ENCODE assay signal across 8 cellular contexts in genomic region chr17:67293251-67294203, GRCh38. TPM values are rescaled to one million over a fixed set of nuclear protein-coding genes. Genes with fewer than 3 reads are reported as not detected.
DNase-seq lines count a peak whose midpoint lies in the region; ATAC-seq and TF ChIP-seq lines count a peak whose summit lies in the region.

No MANE protein-coding gene starts in this region.

- H3K4me1 ChIP-seq in SK-N-SH (ENCODE audit: control insufficient read depth in 1 of 2, insufficient read depth in 2 of 2, low read depth in 1 of 2, low read length in 1 of 2) (no peaks in the 10 kb centered on the region), heart right ventricle (peaks cover 3 to 32% (median 18%) of the 10 kb centered on the region in 9 donors), gastrocnemius medialis (peaks cover 11 to 15% of the 10 kb centered on the region in 2 donors)

- DNase-seq in AG09319 (ENCODE audit: extremely low read depth, low read depth) (peak; percentile 3), SK-N-SH (peak; percentile 62), heart right ventricle (peak; percentile 53 to 67), gastrocnemius medialis (peak; percentile 34 to 62), NCI-H1417 treated with DMSO at 0.1 percent for 48 hours (lab: John Stamatoyannopoulos, UW) (no peak)
- peak; percentile 82 for DNase-seq in activated naive CD4-positive, alpha-beta T cell treated with anti-CD3 and anti-CD28 coated beads for 36 hours

- intact Hi-C loops in activated naive CD4-positive, alpha-beta T cell treated with anti-CD3 and anti-CD28 coated beads for 36 hours (cut with micrococcal nuclease) = loop anchor here (1.0 to 10.0 kb wide), 2 partner anchors 72 to 209 kb away; no protein-coding TSS in a partner anchor
- intact Hi-C loops in heart right ventricle (cut with DNase I) (loop anchor here in 8 of 10 donors (1.0 to 10.0 kb wide), 6 partner anchors 49 to 79 kb away; partner anchors contain the start of gene HELZ (in 2 of the 8)), gastrocnemius medialis (cut with DNase I; ENCODE audit: low total_unique reads) (loop anchor here (1.0 kb wide), 1 partner anchor 72 kb away; no protein-coding TSS in a partner anchor)

- no peaks in the 10 kb centered on the region for H3K36me3 Mint-ChIP-seq in activated naive CD4-positive, alpha-beta T cell treated with anti-CD3 and anti-CD28 coated beads for 36 hours (ENCODE audit: low read depth)

- H3K27ac Mint-ChIP-seq in activated naive CD4-positive, alpha-beta T cell treated with anti-CD3 and anti-CD28 coated beads for 36 hours = no peak overlapping the region

- TF ChIP-seq CTCF in AG09319 (IDR thresholded peaks at IDR 0.05; ENCODE audit: low read depth, low read length) (peak; percentile 73), SK-N-SH (IDR thresholded peaks at IDR 0.05) (peak; percentile 77), heart right ventricle (IDR thresholded peaks at IDR 0.05) (peak; percentile 57 to 89 (median 84)), gastrocnemius medialis (IDR thresholded peaks at IDR 0.05 in 4 of 5, conservative IDR thresholded peaks at IDR 0.05 in 1 of 5) (peak; percentile 66 to 90 (median 80))

- H3K9me3 Mint-ChIP-seq in activated naive CD4-positive, alpha-beta T cell treated with anti-CD3 and anti-CD28 coated beads for 36 hours = no peaks in the 10 kb centered on the region

- peak; percentile 62 for TF ChIP-seq RAD21 in SK-N-SH (IDR thresholded peaks at IDR 0.05; ENCODE audit: low read length)

- no peaks in the 10 kb centered on the region for H3K79me2 ChIP-seq in SK-N-SH (ENCODE audit: insufficient read depth)

- no peak overlapping the region for H3K4me2 ChIP-seq in SK-N-SH

- H2AFZ ChIP-seq in SK-N-SH (ENCODE audit: low read depth) = no peak overlapping the region

- H3K27me3 ChIP-seq in SK-N-SH (ENCODE audit: insufficient read depth) = no peaks in the 10 kb centered on the region
- no peaks in the 10 kb centered on the region for H3K27me3 ChIP-seq in heart right ventricle
- H3K27me3 ChIP-seq in gastrocnemius medialis = no peaks in the 10 kb centered on the region

- H3K4me3 Mint-ChIP-seq in activated naive CD4-positive, alpha-beta T cell treated with anti-CD3 and anti-CD28 coated beads for 36 hours = no peak overlapping the region

- no peak overlapping the region for H3K9ac ChIP-seq in SK-N-SH

- H3K9me3 ChIP-seq in SK-N-SH (no peaks in the 10 kb centered on the region), heart right ventricle (no peaks in the 10 kb centered on the region), gastrocnemius medialis (no peaks in the 10 kb centered on the region)

- H3K4me1 Mint-ChIP-seq in activated naive CD4-positive, alpha-beta T cell treated with anti-CD3 and anti-CD28 coated beads for 36 hours (ENCODE audit: low read depth) = no peaks in the 10 kb centered on the region

- POLR2A ChIA-PET in SK-N-SH (lab: Yijun Ruan, JAX) = no interaction called here

- H3K27me3 Mint-ChIP-seq in activated naive CD4-positive, alpha-beta T cell treated with anti-CD3 and anti-CD28 coated beads for 36 hours (ENCODE audit: low read depth) = no peaks in the 10 kb centered on the region

- WGBS in SK-N-SH (ENCODE audit: low lambda C conversion rate) = 72% methylated on average over 32 of the region's 32 CpGs
- 46 to 54% methylated on average over 32 of the region's 32 CpGs for WGBS in heart right ventricle, 2 donors

- H3F3A ChIP-seq in SK-N-SH (replicated peaks; ENCODE audit: insufficient read depth) = no peaks in the 10 kb centered on the region

- H3K27ac ChIP-seq in SK-N-SH (ENCODE audit: low read depth in 2 of 2, low read length in 1 of 2) = no peak overlapping the region
- H3K27ac ChIP-seq in heart right ventricle = peak overlapping the region in 1 of 10 donors; percentile 69
- H3K27ac ChIP-seq in gastrocnemius medialis = no peak overlapping the region

- no peak for TF ChIP-seq POLR2A in gastrocnemius medialis (IDR thresholded peaks at IDR 0.05)

- H3K36me3 ChIP-seq in SK-N-SH (replicated peaks in 1 of 2; ENCODE audit: control insufficient read depth in 1 of 2, insufficient read depth in 2 of 2, low read length in 1 of 2) (no peaks in the 10 kb centered on the region), heart right ventricle (no peaks in the 10 kb centered on the region), gastrocnemius medialis (no peaks in the 10 kb centered on the region)

- H3K9me2 ChIP-seq in SK-N-SH = no peaks in the 10 kb centered on the region

- H3K4me3 ChIP-seq in SK-N-SH (ENCODE audit: low read depth in 2 of 2, low read length in 1 of 2) (no peak overlapping the region), heart right ventricle (peak overlapping the region in 5 of 10 donors; percentile 3 to 34 (median 14)), gastrocnemius medialis (peak overlapping the region in 2 of 4 donors; percentile 6 to 43)

- in situ Hi-C loops in gastrocnemius medialis (cut with MboI; ENCODE audit: low sequenced_read_pairs in 4 of 4) = loop anchor here in 2 of 4 donors (25.0 kb wide), 2 partner anchors 556 to 581 kb away; no protein-coding TSS in a partner anchor

- CTCF ChIA-PET in SK-N-SH (lab: Yijun Ruan, JAX) = interaction anchor here (0.7 to 1.5 kb wide), 6 partner anchors 8 to 1093 kb away, joined by 3 to 4 read pairs (median 4); no protein-coding TSS in a partner anchor
- CTCF ChIA-PET in activated naive CD4-positive, alpha-beta T cell treated with anti-CD3 and anti-CD28 coated beads for 36 hours (lab: Charles Lee) = interaction anchor here (0.5 to 3.8 kb wide), 10 partner anchors 9 to 565 kb away, joined by 3 to 49 read pairs (median 4); no protein-coding TSS in a partner anchor

- peak; percentile 81 for ATAC-seq in GM18867 (IDR thresholded peaks at IDR 0.05; ENCODE audit: unreplicated experiment)
- peak; percentile 93 for ATAC-seq in HG03196 (IDR thresholded peaks at IDR 0.05; ENCODE audit: unreplicated experiment)
- ATAC-seq in heart right ventricle = peak; percentile 50 to 82 (median 69)
- ATAC-seq in gastrocnemius medialis = peak; percentile 81

- H4K20me1 ChIP-seq in SK-N-SH (ENCODE audit: insufficient read depth) = no peaks in the 10 kb centered on the region

- no peak for TF ChIP-seq EP300 in SK-N-SH (IDR thresholded peaks at IDR 0.05; ENCODE audit: borderline replicate concordance in 1 of 2, low read depth in 1 of 2, low read length in 1 of 2)

TF ChIP-seq in SK-N-SH, 30 proteins besides CTCF, POLR2A, EP300 and RAD21:
- TF ChIP-seq CHD2 (IDR thresholded peaks at IDR 0.05; ENCODE audit: low read length, partially characterized antibody) (no peak), MXI1 (IDR thresholded peaks at IDR 0.05; ENCODE audit: low read depth, low read length) (no peak), JUND (IDR thresholded peaks at IDR 0.05) (no peak), TAF1 (IDR thresholded peaks at IDR 0.05; ENCODE audit: borderline replicate concordance, low read depth, low read length) (no peak), ELF1 (IDR thresholded peaks at IDR 0.05) (no peak), FOSL2 (IDR thresholded peaks at IDR 0.05; ENCODE audit: borderline replicate concordance, low read depth) (no peak), RFX5 (IDR thresholded peaks at IDR 0.05; ENCODE audit: low read length) (no peak), RXRA (IDR thresholded peaks at IDR 0.05; ENCODE audit: borderline replicate concordance, low read depth) (no peak), SMC3 (IDR thresholded peaks at IDR 0.05; ENCODE audit: low read depth, low read length) (peak; percentile 51)

RNA-seq across cellular contexts. Expression of gene HELZ, which starts 48.5 kb away (rescaled TPM):
- polyA plus RNA-seq in SK-N-SH (2012; rRNA removed) (4.3 and 5.8 TPM in 2 replicates), heart right ventricle (1 to 10 TPM; 2.4 to 4.5 TPM)
- polyA plus RNA-seq in SK-N-SH (2012; cell fraction: cytosol; rRNA removed) = 4.9 and 5.2 TPM in 2 replicates
- polyA plus RNA-seq in SK-N-SH (2012; cell fraction: nucleus; rRNA removed) = 5.8 and 9.7 TPM in 2 replicates
- total RNA-seq in activated naive CD4-positive, alpha-beta T cell treated with anti-CD3 and anti-CD28 coated beads for 36 hours = 10 to 100 TPM; 34.7 to 39.5 TPM
- total RNA-seq in heart right ventricle (10 to 100 TPM; 27.4 to 50.3 (median 41.7) TPM), gastrocnemius medialis (10 to 100 TPM; 21.0 to 47.0 (median 38.9) TPM)
